ENCODE assay signal across 21 cellular contexts in genomic region chr9:130303613-130304055, GRCh38. TPM values are rescaled to one million over a fixed set of nuclear protein-coding genes. Genes with fewer than 3 reads are reported as not detected.
DNase-seq lines count a peak whose midpoint lies in the region; ATAC-seq, FAIRE-seq and TF ChIP-seq lines count a peak whose summit lies in the region.
"Had no signal": no experiment of that assay in that cellular context is flagged by ENCODE, and none has a peak within 500 bp of the region (broad histone marks: within the 10 kb centered on the region; RNA-seq: fewer than 3 reads in every experiment).

No MANE protein-coding gene starts in this region.

- no peaks in the 10 kb centered on the region for H3K36me3 ChIP-seq in BLaER1 treated with 17β-estradiol and CSF1 and Interleukin-3, amounts not matched to agents 10 nM and 100 nM
- no peaks in the 10 kb centered on the region for H3K36me3 ChIP-seq in K562 (ENCODE audit: control insufficient read depth, insufficient read depth, low read length)
- H3K36me3 ChIP-seq in muscle layer of colon (ENCODE audit: insufficient read depth, low read length), result peaks cover 61% of the 10 kb centered on the region
- peaks cover 0 to 8% (median 3%) of the 10 kb centered on the region in 3 donors for H3K36me3 ChIP-seq in skeletal muscle tissue (ENCODE audit: control insufficient read depth in 3 of 3, insufficient read depth in 3 of 3, low read length in 3 of 3)

- TF ChIP-seq RAD21 in K562 (CRISPR knock-in tag; conservative IDR thresholded peaks at IDR 0.05 in 1 of 2, IDR thresholded peaks at IDR 0.05 in 1 of 2), result no peak

- H3K27ac ChIP-seq in BLaER1 treated with 17β-estradiol and CSF1 and Interleukin-3, amounts not matched to agents 10 nM and 100 nM, result no peak overlapping the region
- no peak overlapping the region for H3K27ac ChIP-seq in K562 (ENCODE audit: extremely low read depth, low read depth, low read length)
- peak overlapping the region; percentile 28 for H3K27ac ChIP-seq in muscle layer of colon (ENCODE audit: low read depth, low read length)
- peak overlapping the region; percentile 19 for H3K27ac ChIP-seq in skeletal muscle tissue (ENCODE audit: low read depth, low read length)

- no peaks in the 10 kb centered on the region for H3K9me1 ChIP-seq in K562 (ENCODE audit: control insufficient read depth, insufficient read depth, low read length)

- BruUV-seq in K562 (replicated peaks; lab: Mats Ljungman, UMichigan), result no TSS peak

- ATAC-seq in K562 (no peak), HG02840 (IDR thresholded peaks at IDR 0.05; ENCODE audit: low FRiP score, unreplicated experiment) (no peak)
- ATAC-seq: HepG2 had no signal

- peak overlapping the region in 8 of 11 experiments; percentile 51 to 83 (median 70); a peak in 17 of 22 replicates for H3K4me2 ChIP-seq in BLaER1 treated with 17β-estradiol and CSF1 and Interleukin-3, amounts not matched to agents 10 nM and 100 nM
- H3K4me2 ChIP-seq in K562 (ENCODE audit: insufficient read depth, low read length), result no peak overlapping the region

- FAIRE-seq in K562 (lab: Jason Lieb, UNC), result peak; percentile 26
- FAIRE-seq: GM12891, GM18507, HepG2 had no signal

- H3K79me2 ChIP-seq in K562 (ENCODE audit: control insufficient read depth, insufficient read depth, low read length), result no peaks in the 10 kb centered on the region

- intact Hi-C loops in K562 (cut with micrococcal nuclease), result no loop called here

- no peak for DNase-seq in K562 (ENCODE audit: extremely low read depth in 1 of 4, low spot score in 3 of 4)
- no peak for DNase-seq in NCI-H1417 treated with DMSO at 0.1 percent for 48 hours (lab: John Stamatoyannopoulos, UW)
- DNase-seq in activated naive CD4-positive, alpha-beta T cell treated with anti-CD3 and anti-CD28 coated beads, Interleukin-2, amount 50 U/mL, for 16 hours, result no peak
- no peak for DNase-seq in iPS-NIHi11 (ENCODE audit: low spot score)
- DNase-seq: DMS 273 treated with DMSO at 0.1 percent for 48 hours, GDM1, GOT3, NCI-H1092 treated with DMSO at 0.1 percent for 48 hours, NCI-H1694 treated with DMSO at 0.1 percent for 48 hours, NCI-H226, NCI-H526 treated with DMSO at 0.1 percent for 48 hours, SIG-M5 had no signal

- H3K4me1 ChIP-seq in BLaER1 treated with 17β-estradiol and CSF1 and Interleukin-3, amounts not matched to agents 10 nM and 100 nM, result peaks cover 0 to 36% (median 30%) of the 10 kb centered on the region in 10 experiments; a peak in 16 of 20 replicates
- H3K4me1 ChIP-seq in K562 (replicated peaks in 1 of 2; ENCODE audit: control insufficient read depth in 2 of 2, insufficient read depth in 2 of 2, low read length in 2 of 2), result peaks cover 0 to 4% of the 10 kb centered on the region in 2 experiments; a peak in 1 of 5 replicates
- peaks cover 52% of the 10 kb centered on the region for H3K4me1 ChIP-seq in muscle layer of colon (ENCODE audit: insufficient read depth, low read length)
- H3K4me1 ChIP-seq in skeletal muscle tissue (ENCODE audit: control insufficient read depth in 3 of 3, insufficient read depth in 3 of 3, low read length in 3 of 3), result peaks cover 16 to 38% (median 19%) of the 10 kb centered on the region in 3 donors

- TF ChIP-seq CTCF in K562 (IDR thresholded peaks at IDR 0.05 in 2 of 3, conservative IDR thresholded peaks at IDR 0.05 in 1 of 3; ENCODE audit: insufficient read depth in 2 of 3, low read depth in 1 of 3, low read length in 3 of 3), result no peak

- peaks cover 0 to 10% (median 0%) of the 10 kb centered on the region in 11 experiments; a peak in 7 of 22 replicates for H3K27me3 ChIP-seq in BLaER1 treated with 17β-estradiol and CSF1 and Interleukin-3, amounts not matched to agents 10 nM and 100 nM
- H3K27me3 ChIP-seq in K562 (ENCODE audit: control insufficient read depth in 2 of 2, insufficient read depth in 2 of 2, low read length in 2 of 2) (peaks cover 24 to 63% of the 10 kb centered on the region in 2 experiments), muscle layer of colon (ENCODE audit: control insufficient read depth in 1 of 2, insufficient read depth in 2 of 2, low read length in 2 of 2) (no peaks in the 10 kb centered on the region), skeletal muscle tissue (ENCODE audit: control insufficient read depth in 3 of 3, insufficient read depth in 3 of 3, low read length in 3 of 3) (peaks cover 37 to 68% (median 42%) of the 10 kb centered on the region in 3 donors)

- no peak overlapping the region for H3K4me3 ChIP-seq in BLaER1 treated with 17β-estradiol and CSF1 and Interleukin-3, amounts not matched to agents 10 nM and 100 nM
- no peak overlapping the region for H3K4me3 ChIP-seq in K562
- H3K4me3 ChIP-seq in muscle layer of colon (ENCODE audit: low read depth in 1 of 2, low read length in 2 of 2), result no peak overlapping the region
- no peak overlapping the region for H3K4me3 ChIP-seq in skeletal muscle tissue (ENCODE audit: low read length in 3 of 3)

- H3K9ac ChIP-seq in BLaER1 treated with 17β-estradiol and CSF1 and Interleukin-3, amounts not matched to agents 10 nM and 100 nM, result no peak overlapping the region; a peak in 1 of 22 replicates
- H3K9ac ChIP-seq in K562 (ENCODE audit: insufficient read depth in 1 of 2, low read depth in 2 of 2, low read length in 2 of 2) (no peak overlapping the region), muscle layer of colon (ENCODE audit: low read length) (no peak overlapping the region), skeletal muscle tissue (ENCODE audit: low read depth in 1 of 3, low read length in 3 of 3) (no peak overlapping the region)

- TF ChIP-seq POLR2A in K562 (conservative IDR thresholded peaks at IDR 0.05), result no peak

- in situ Hi-C loops in K562 (cut with MboI), result no loop called here

- no peaks in the 10 kb centered on the region for H3K9me3 ChIP-seq in BLaER1 treated with 17β-estradiol and CSF1 and Interleukin-3, amounts not matched to agents 10 nM and 100 nM (replicated peaks in 1 of 11)
- H3K9me3 ChIP-seq in K562 (replicated peaks; ENCODE audit: control insufficient read depth, insufficient read depth, low read depth, low read length) (no peaks in the 10 kb centered on the region), muscle layer of colon (ENCODE audit: low read length) (no peaks in the 10 kb centered on the region), skeletal muscle tissue (ENCODE audit: control insufficient read depth in 3 of 3, low read length in 3 of 3) (no peaks in the 10 kb centered on the region)

- no peak overlapping the region for H2AFZ ChIP-seq in K562 (ENCODE audit: low read depth, low read length)

- TF ChIP-seq EP300 in K562 (IDR thresholded peaks at IDR 0.05; ENCODE audit: low read length), result no peak

- CTCF ChIA-PET in K562 (lab: Yijun Ruan, JAX; ENCODE audit: low intra/inter-chr PET ratio), result no interaction called here

- POLR2A ChIA-PET in K562 (lab: Yijun Ruan, JAX), result interaction anchor here (0.6 to 1.2 kb wide), 2 partner anchors 15 to 60 kb away, joined by 3 to 4 read pairs; no protein-coding TSS in a partner anchor

- under 1% methylated on average over 15 of the region's 17 CpGs for WGBS in K562 (ENCODE audit: insufficient coverage, low coverage, missing lambda C conversion rate)

- peaks cover 0 to 27% (median 0%) of the 10 kb centered on the region in 11 experiments; a peak in 6 of 22 replicates for H4K20me1 ChIP-seq in BLaER1 treated with 17β-estradiol and CSF1 and Interleukin-3, amounts not matched to agents 10 nM and 100 nM
- peaks cover 13% of the 10 kb centered on the region for H4K20me1 ChIP-seq in K562 (replicated peaks; ENCODE audit: control insufficient read depth, insufficient read depth, low read length)

TF ChIP-seq in K562, 482 proteins besides CTCF, POLR2A, EP300 and RAD21:
- TF ChIP-seq TFE3 (CRISPR knock-in tag; IDR thresholded peaks at IDR 0.05) (no peak), ZNF140 (CRISPR knock-in tag; IDR thresholded peaks at IDR 0.05) (no peak)
TF ChIP-seq in K562: peak in this region for 0.

RNA-seq across cellular contexts. Expression of gene HMCN2, which starts 38.1 kb away (rescaled TPM):
- 0.28 TPM in 1 of 2 replicates, not detected in the other for total RNA-seq in K562 (2011; cell fraction: chromatin; rRNA removed; ENCODE audit: low replicate concordance)
- total RNA-seq in K562 (2011; cell fraction: nucleolus; rRNA removed), result 0.13 and 0.17 TPM in 2 replicates
- 0.15 TPM in 1 of 2 replicates, not detected in the other for total RNA-seq in K562 (2011; cell fraction: nucleoplasm; rRNA removed)
- total RNA-seq in K562 (2014; rRNA removed), result not detected in 2 replicates
- total RNA-seq in K562 (2014; rRNA removed; fragmentation: Illumina TruSeq; extraction: Trizol), result not detected in 2 replicates
- total RNA-seq in K562 (2015; rRNA removed; fragmentation: Illumina TruSeq; extraction: Trizol), result not detected in 2 replicates
- total RNA-seq in K562 (2021), result 0.02 TPM in 1 of 2 replicates, not detected in the other
- polyA plus RNA-seq in K562 (2011; rRNA removed), result 0.01 TPM in 1 of 2 replicates, not detected in the other
- polyA plus RNA-seq in K562 (2011; cell fraction: cytosol; rRNA removed), result 0.03 TPM in 2 replicates
- 0.06 and 0.17 TPM in 2 replicates for polyA plus RNA-seq in K562 (2011; cell fraction: nucleus; rRNA removed)
- polyA plus RNA-seq in K562 (2012), result 0.01 TPM in 1 of 2 replicates, not detected in the other
- not detected in 2 replicates for polyA plus RNA-seq in K562 (2014; fragmentation: Illumina TruSeq; extraction: Trizol)
- not detected for polyA plus RNA-seq in K562 (2014; fragmentation: Nextera tagmentation; extraction: Ambion mirVana)
- polyA plus RNA-seq in K562 (2014; rRNA removed), result 0.01 TPM in 1 of 2 replicates, not detected in the other
- polyA minus RNA-seq in K562 (2011; rRNA and poly(A)+ RNA removed), result 0.09 TPM in 1 of 2 replicates, not detected in the other
- not detected in 2 replicates for polyA minus RNA-seq in K562 (2011; cell fraction: cytosol; rRNA and poly(A)+ RNA removed)
- under 0.01 TPM in 1 of 2 replicates, not detected in the other for polyA minus RNA-seq in K562 (2011; cell fraction: nucleus; rRNA and poly(A)+ RNA removed)
- total RNA-seq in skeletal muscle tissue, result 12.5 TPM
- total RNA-seq: MCF 10A had no signal
- polyA plus RNA-seq: CD14-positive monocyte, HepG2 had no signal

Comparison
In these comparisons a context has a peak if more than half of its experiments do, and no peak if none do; other contexts are left out.
1. H3K27ac ChIP-seq: peak in muscle layer of colon (single experiment) and skeletal muscle tissue (single experiment); none in BLaER1 treated with 17β-estradiol and CSF1 and Interleukin-3, amounts not matched to agents 10 nM and 100 nM (0 of 11) and K562 (single experiment).
2. RNA of gene HMCN2, which starts 38.1 kb away (total RNA-seq): 12.5 TPM in skeletal muscle tissue (single experiment); 0.02 to 0.28 TPM in K562; every median in the first group is over 10 times any median in the second.